Comparison of ENCODE assay signal across 8 cellular contexts in the genomic region with DNA sequence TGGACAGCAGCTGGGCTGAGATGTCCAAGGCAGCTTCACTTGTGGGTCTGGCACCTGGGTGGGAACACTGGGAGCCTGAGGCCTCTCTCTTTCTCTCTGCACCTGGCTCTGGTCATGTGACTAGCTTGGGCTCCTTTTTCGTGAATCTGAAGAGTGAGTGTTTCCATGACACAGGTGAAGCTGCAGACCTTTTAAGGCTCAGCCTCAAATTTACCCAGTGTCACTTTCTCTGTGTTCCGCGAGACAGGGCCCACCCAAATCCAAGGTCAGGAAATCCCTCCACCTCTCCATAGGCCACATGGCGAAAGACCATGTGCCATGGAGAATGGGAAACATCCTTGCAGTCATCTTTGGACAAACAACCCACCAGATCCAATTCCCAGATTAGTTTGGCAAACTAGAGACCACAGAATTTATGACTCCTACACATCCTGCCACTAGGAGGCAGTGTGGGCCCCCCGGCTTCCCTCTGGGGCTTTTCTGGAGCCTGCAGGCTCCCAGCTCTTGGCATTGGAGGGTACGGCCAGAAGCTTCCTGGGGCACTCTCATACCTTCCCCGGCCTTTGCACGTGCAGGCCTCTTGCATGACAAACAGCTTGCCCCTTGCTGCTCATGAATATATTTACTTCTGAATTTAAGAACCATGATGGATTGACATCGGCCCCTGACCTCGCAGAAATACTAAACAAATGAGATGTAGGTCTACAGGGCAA.
DNase-seq lines count a peak whose midpoint lies in the region; ATAC-seq and TF ChIP-seq lines count a peak whose summit lies in the region.

No MANE protein-coding gene starts in this region.

- no peak overlapping the region for H3K4me3 ChIP-seq in astrocyte of the spinal cord (ENCODE audit: low read depth, low read length)
- H3K4me3 ChIP-seq in right lobe of liver, result no peak overlapping the region
- no peak overlapping the region for H3K4me3 ChIP-seq in transverse colon

- H3K36me3 ChIP-seq in right lobe of liver, result no peaks in the 10 kb centered on the region
- no peaks in the 10 kb centered on the region for H3K36me3 ChIP-seq in transverse colon

- no peaks in the 10 kb centered on the region for H3K9me3 ChIP-seq in right lobe of liver
- no peaks in the 10 kb centered on the region for H3K9me3 ChIP-seq in transverse colon

- TF ChIP-seq CTCF in astrocyte of the spinal cord (IDR thresholded peaks at IDR 0.05; ENCODE audit: low read depth, low read length) (peak; percentile 79), right lobe of liver (IDR thresholded peaks at IDR 0.05) (peak; percentile 37 to 79 (median 62)), transverse colon (IDR thresholded peaks at IDR 0.05) (peak; percentile 48 to 70 (median 56))

- ATAC-seq in right lobe of liver (peak; percentile 40 to 64 (median 53)), HG02642 (IDR thresholded peaks at IDR 0.05; ENCODE audit: poor library complexity, unreplicated experiment) (no peak)

- H3K27ac ChIP-seq in right lobe of liver (no peak overlapping the region), transverse colon (no peak overlapping the region)

- H3K27me3 ChIP-seq in right lobe of liver (no peaks in the 10 kb centered on the region), transverse colon (no peaks in the 10 kb centered on the region)

- DNase-seq in activated effector memory CD4-positive, alpha-beta T cell treated with anti-CD3 and anti-CD28 coated beads, Interleukin-2, amount 50 U/mL, for 16 hours, result peak; percentile 67
- DNase-seq in activated effector memory CD4-positive, alpha-beta T cell treated with Interleukin-2 at 50 U/mL for 16 hours, result no peak
- DNase-seq in NCI-H2196 (lab: John Stamatoyannopoulos, UW; ENCODE audit: unreplicated experiment), result peak; percentile 24
- DNase-seq in astrocyte of the spinal cord (ENCODE audit: low read depth, low spot score), result no peak
- DNase-seq in right lobe of liver, result peak in 1 of 3 donors; percentile 42
- peak; percentile 30 for DNase-seq in transverse colon
- DNase-seq in NCI-H1092 treated with DMSO at 0.1 percent for 48 hours (lab: John Stamatoyannopoulos, UW), result no peak

- intact Hi-C loops in right lobe of liver (cut with DNase I) (loop anchor here in 1 of 2 donors (10.0 kb wide), 1 partner anchor 246 kb away; no protein-coding TSS in a partner anchor), transverse colon (cut with DNase I; ENCODE audit: low total_unique reads) (no loop called here)

- TF ChIP-seq POLR2A in right lobe of liver (IDR thresholded peaks at IDR 0.05), result no peak
- TF ChIP-seq POLR2A in transverse colon (IDR thresholded peaks at IDR 0.05), result no peak

- 69% methylated on average over 6 of the region's 10 CpGs for WGBS in right lobe of liver (ENCODE audit: insufficient coverage, low coverage, low lambda C conversion rate, missing lambda C conversion rate)
- 66 to 86% methylated on average over 4 to 10 of the region's 10 CpGs for WGBS in transverse colon (ENCODE audit: low coverage in 1 of 2), 2 donors

- no peak for TF ChIP-seq EP300 in transverse colon (IDR thresholded peaks at IDR 0.05; ENCODE audit: low read depth)

- H3K4me1 ChIP-seq in right lobe of liver (no peaks in the 10 kb centered on the region), transverse colon (no peaks in the 10 kb centered on the region)

- in situ Hi-C loops in astrocyte of the spinal cord (cut with HindIII; ENCODE audit: low sequenced_read_pairs) (no loop called here), transverse colon (cut with MboI; ENCODE audit: low pct_ligation_motif_present in 1 of 4, low pct_unique_long_range_greater_than_20kb in 1 of 4, low sequenced_read_pairs in 3 of 4) (loop anchor here in 2 of 4 donors (25.0 kb wide), 1 partner anchor 258 kb away; no protein-coding TSS in a partner anchor)

Comparison
In these comparisons a context has a peak if more than half of its experiments do, and no peak if none do; other contexts are left out.
1. DNase-seq: peak in activated effector memory CD4-positive, alpha-beta T cell treated with anti-CD3 and anti-CD28 coated beads, Interleukin-2, amount 50 U/mL, for 16 hours (single experiment), NCI-H2196 (single experiment) and transverse colon (single experiment); none in activated effector memory CD4-positive, alpha-beta T cell treated with Interleukin-2 at 50 U/mL for 16 hours (single experiment), astrocyte of the spinal cord (single experiment) and NCI-H1092 treated with DMSO at 0.1 percent for 48 hours (single experiment).
2. Peak in every context shown above with its lines, with median percentiles within 50 percentile points of each other: CTCF ChIP-seq.